In the genomic region with DNA sequence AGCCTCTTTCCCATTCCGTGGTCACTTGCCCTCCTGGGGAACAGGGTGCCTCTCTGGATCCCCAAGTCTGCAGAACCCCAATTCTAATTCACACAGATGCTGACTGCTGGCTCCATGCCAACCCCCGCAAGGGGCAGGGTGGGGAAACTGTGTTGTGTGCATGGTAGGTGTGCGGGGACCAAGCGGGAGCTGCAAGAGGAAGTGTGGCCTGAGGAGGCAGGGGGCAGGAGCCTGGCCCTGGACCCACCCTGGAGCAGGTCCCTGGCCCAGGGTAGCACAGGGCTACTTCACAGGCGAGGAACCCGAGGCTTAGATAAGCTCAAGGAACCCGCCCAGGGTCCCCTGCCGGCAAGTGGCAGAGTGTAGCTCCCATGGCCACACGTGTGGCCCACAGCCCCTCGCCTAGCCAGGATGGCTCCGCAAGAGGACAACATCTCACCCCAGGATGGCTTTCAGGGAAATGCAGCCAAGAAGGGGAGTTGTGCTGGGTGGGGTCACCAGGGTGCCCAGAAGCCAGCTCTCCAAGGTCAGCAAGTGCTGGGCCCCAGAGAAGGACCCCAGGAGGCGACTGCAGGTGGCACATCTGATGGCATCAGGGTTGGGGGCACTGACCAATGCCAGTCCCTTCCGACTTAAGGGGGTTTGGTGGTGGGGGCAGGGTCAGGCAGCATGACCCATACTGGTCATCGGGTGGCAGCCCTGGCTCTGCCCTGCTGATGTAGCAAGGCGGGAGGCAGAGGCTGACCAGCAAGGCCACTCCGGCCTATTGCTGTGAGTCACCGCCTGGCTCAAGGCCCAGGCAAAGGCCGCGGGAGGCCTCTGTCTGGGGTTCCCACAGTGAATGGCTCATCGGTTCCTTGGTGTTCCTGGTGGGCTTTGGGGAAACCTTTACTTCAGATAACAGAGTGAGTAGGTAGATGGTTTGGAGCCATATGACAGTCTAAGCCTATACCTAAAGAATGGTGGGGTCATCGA, we compare ENCODE assay signal across 8 cellular contexts. TPM values are rescaled to one million over a fixed set of nuclear protein-coding genes. Genes with fewer than 3 reads are reported as not detected.
DNase-seq lines count a peak whose midpoint lies in the region; ATAC-seq and TF ChIP-seq lines count a peak whose summit lies in the region.

No MANE protein-coding gene starts in this region.

- peaks cover 27% of the 10 kb centered on the region for H3K27me3 Mint-ChIP-seq in activated naive CD4-positive, alpha-beta T cell treated with anti-CD3 and anti-CD28 coated beads for 36 hours (ENCODE audit: low read depth)

- H3K27me3 ChIP-seq in MG63: no peaks in the 10 kb centered on the region
- peaks cover 13 to 32% of the 10 kb centered on the region in 2 donors for H3K27me3 ChIP-seq in duodenal mucosa (ENCODE audit: control insufficient read depth in 1 of 2, insufficient read depth in 2 of 2, low read length in 2 of 2)
- no peaks in the 10 kb centered on the region for H3K27me3 ChIP-seq in lung (ENCODE audit: control insufficient read depth, insufficient read depth)
- no peaks in the 10 kb centered on the region for H3K27me3 ChIP-seq in upper lobe of right lung

- H3K9me3 Mint-ChIP-seq in activated naive CD4-positive, alpha-beta T cell treated with anti-CD3 and anti-CD28 coated beads for 36 hours: no peaks in the 10 kb centered on the region

- H3K27ac ChIP-seq in duodenal mucosa (ENCODE audit: low read depth, low read length): peak overlapping the region; percentile 36
- no peak overlapping the region for H3K27ac ChIP-seq in lung (ENCODE audit: low read depth in 1 of 2, low read length in 1 of 2)
- peak overlapping the region; percentile 30 for H3K27ac ChIP-seq in upper lobe of right lung

- H3K4me1 Mint-ChIP-seq in activated naive CD4-positive, alpha-beta T cell treated with anti-CD3 and anti-CD28 coated beads for 36 hours (ENCODE audit: low read depth): peaks cover 13% of the 10 kb centered on the region

- H3K27ac Mint-ChIP-seq in activated naive CD4-positive, alpha-beta T cell treated with anti-CD3 and anti-CD28 coated beads for 36 hours: no peak overlapping the region

- WGBS in lung, 2 donors: 58 to 77% methylated on average over 21 of the region's 21 CpGs

- peaks cover 6 to 29% of the 10 kb centered on the region in 2 donors for H3K4me1 ChIP-seq in duodenal mucosa (ENCODE audit: control insufficient read depth in 1 of 2, insufficient read depth in 2 of 2, low read length in 2 of 2)
- H3K4me1 ChIP-seq in lung (ENCODE audit: control insufficient read depth in 2 of 2, insufficient read depth in 2 of 2, low read length in 2 of 2): peaks cover 8 to 38% of the 10 kb centered on the region in 2 donors
- H3K4me1 ChIP-seq in upper lobe of right lung: peaks cover 38% of the 10 kb centered on the region

- no peak overlapping the region for H3K4me3 Mint-ChIP-seq in activated naive CD4-positive, alpha-beta T cell treated with anti-CD3 and anti-CD28 coated beads for 36 hours

- no peak overlapping the region for H3K4me3 ChIP-seq in MG63
- no peak overlapping the region for H3K4me3 ChIP-seq in duodenal mucosa (ENCODE audit: low read depth in 1 of 2, low read length in 2 of 2)
- no peak overlapping the region for H3K4me3 ChIP-seq in lung
- H3K4me3 ChIP-seq in upper lobe of right lung: no peak overlapping the region

- no peaks in the 10 kb centered on the region for H3K36me3 Mint-ChIP-seq in activated naive CD4-positive, alpha-beta T cell treated with anti-CD3 and anti-CD28 coated beads for 36 hours (ENCODE audit: low read depth)

- CTCF ChIA-PET in activated naive CD4-positive, alpha-beta T cell treated with anti-CD3 and anti-CD28 coated beads for 36 hours (lab: Charles Lee): interaction anchor here (0.5 to 0.7 kb wide), 3 partner anchors 10 to 245 kb away, joined by 3 to 4 read pairs (median 3); no protein-coding TSS in a partner anchor

- intact Hi-C loops in upper lobe of right lung (cut with DNase I): no loop called here
- intact Hi-C loops in activated naive CD4-positive, alpha-beta T cell treated with anti-CD3 and anti-CD28 coated beads for 36 hours (cut with micrococcal nuclease): no loop called here

- ATAC-seq in lung (ENCODE audit: insufficient read depth, low FRiP score): peak; percentile 75
- ATAC-seq in upper lobe of right lung: peak; percentile 61
- no peak for ATAC-seq in HG02610 (IDR thresholded peaks at IDR 0.05; ENCODE audit: unreplicated experiment)

- H3K36me3 ChIP-seq in MG63: no peaks in the 10 kb centered on the region
- no peaks in the 10 kb centered on the region for H3K36me3 ChIP-seq in duodenal mucosa (ENCODE audit: control insufficient read depth in 1 of 2, insufficient read depth in 2 of 2, low read length in 2 of 2)
- H3K36me3 ChIP-seq in lung (ENCODE audit: control insufficient read depth in 2 of 2, insufficient read depth in 2 of 2, low read length in 2 of 2): no peaks in the 10 kb centered on the region
- H3K36me3 ChIP-seq in upper lobe of right lung: no peaks in the 10 kb centered on the region

- TF ChIP-seq CTCF in lung (IDR thresholded peaks at IDR 0.05; ENCODE audit: control extremely low read depth, extremely low read depth) (no peak), upper lobe of right lung (IDR thresholded peaks at IDR 0.05) (no peak)

- H3K9me3 ChIP-seq in MG63 (no peaks in the 10 kb centered on the region), duodenal mucosa (ENCODE audit: control insufficient read depth in 1 of 2, low read length in 2 of 2) (no peaks in the 10 kb centered on the region), lung (ENCODE audit: control insufficient read depth in 2 of 2, insufficient read depth in 1 of 2, low read length in 1 of 2) (no peaks in the 10 kb centered on the region), upper lobe of right lung (no peaks in the 10 kb centered on the region)

- H3K9ac ChIP-seq in duodenal mucosa (ENCODE audit: low read depth in 1 of 2, low read length in 2 of 2): no peak overlapping the region

- peak; percentile 95 for DNase-seq in MG63
- peak; percentile 72 for DNase-seq in lung (ENCODE audit: low spot score)
- peak; percentile 74 for DNase-seq in upper lobe of right lung
- DNase-seq in activated naive CD4-positive, alpha-beta T cell treated with anti-CD3 and anti-CD28 coated beads for 36 hours: no peak
- no peak for DNase-seq in GDM1 (lab: John Stamatoyannopoulos, UW)
- DNase-seq in Kasumi-1 (lab: John Stamatoyannopoulos, UW): no peak

RNA-seq across cellular contexts. Expression of a gene that starts 37.3 kb away (rescaled TPM):
- 9.7 and 11.8 TPM in 2 replicates for total RNA-seq in MG63 (2014; rRNA removed; shearing (Covaris generic); ENCODE audit: low replicate concordance)
- 10 to 100 TPM; 31.8 to 88.0 TPM for total RNA-seq in lung
- polyA plus RNA-seq in lung: 10 to 100 TPM in 1 of 2 donors, 1 to 10 TPM in 1; 6.7 to 13.8 TPM
- total RNA-seq in upper lobe of right lung: 42.2 TPM
- total RNA-seq in activated naive CD4-positive, alpha-beta T cell treated with anti-CD3 and anti-CD28 coated beads for 36 hours: 1 to 10 TPM in 1 of 2 experiments, under 1 TPM in 1; 0.91 to 1.2 TPM

Comparison
In these comparisons a context has a peak if more than half of its experiments do, and no peak if none do; other contexts are left out.
1. DNase-seq: peak in MG63 (single experiment), lung (single experiment) and upper lobe of right lung (single experiment); none in activated naive CD4-positive, alpha-beta T cell treated with anti-CD3 and anti-CD28 coated beads for 36 hours (single experiment), GDM1 (single experiment) and Kasumi-1 (0 of 2).
2. H3K27ac ChIP-seq: peak in duodenal mucosa (single experiment) and upper lobe of right lung (single experiment); none in lung (0 of 2).